Comparison of ENCODE assay signal across 21 cellular contexts in the genomic region with DNA sequence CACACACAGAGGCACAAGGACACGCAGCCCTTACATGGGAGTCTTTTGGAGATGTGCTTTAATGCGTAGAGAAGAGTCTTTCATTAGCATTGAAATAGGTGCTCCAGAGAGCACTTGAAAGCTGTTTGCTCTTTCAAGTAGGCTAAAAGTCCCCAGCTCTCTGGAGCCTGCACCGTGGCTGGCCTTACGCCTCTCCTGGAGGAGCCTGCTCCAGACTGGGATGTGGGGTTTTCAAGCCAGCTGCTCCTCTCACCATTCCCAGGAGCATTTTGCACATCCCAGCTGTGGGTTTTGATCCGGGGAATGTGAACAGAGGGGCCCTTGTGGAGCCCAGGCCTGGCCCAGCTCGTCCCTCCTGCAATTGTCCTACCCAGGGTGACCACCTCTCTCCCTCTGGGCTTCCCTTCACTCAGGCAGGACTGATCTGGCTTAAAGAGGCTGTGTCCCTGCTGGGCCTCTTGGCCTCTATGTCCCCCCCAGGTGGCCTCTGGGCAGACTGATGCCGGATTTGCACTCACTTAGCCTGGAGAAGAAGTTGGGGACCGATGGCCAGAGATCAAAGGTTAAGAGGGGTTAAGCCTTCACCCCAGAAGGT. TPM values are rescaled to one million over a fixed set of nuclear protein-coding genes. Genes with fewer than 3 reads are reported as not detected.
DNase-seq lines count a peak whose midpoint lies in the region; FAIRE-seq and TF ChIP-seq lines count a peak whose summit lies in the region.
"Had no signal": no experiment of that assay in that cellular context is flagged by ENCODE, and none has a peak within 500 bp of the region (broad histone marks: within the 10 kb centered on the region; RNA-seq: fewer than 3 reads in every experiment).

No MANE protein-coding gene starts in this region.

- H3K27me3 ChIP-seq in H1 (replicated peaks in 1 of 4; ENCODE audit: control insufficient read depth in 3 of 4, extremely low read depth in 1 of 4, insufficient read depth in 3 of 4, low read length in 3 of 4): peaks cover 50 to 97% (median 91%) of the 10 kb centered on the region in 4 experiments
- no peaks in the 10 kb centered on the region for H3K27me3 ChIP-seq in HAP-1 (ENCODE audit: low read depth)
- H3K27me3 ChIP-seq in dorsolateral prefrontal cortex: peaks cover 0 to 13% (median 0%) of the 10 kb centered on the region in 45 donors

- H2BK15ac ChIP-seq in H1 (ENCODE audit: low read length): no peak overlapping the region

- H3K27ac ChIP-seq in H1 (ENCODE audit: low read depth, low read length): no peak overlapping the region
- H3K27ac ChIP-seq in dorsolateral prefrontal cortex: no peak overlapping the region
- H3K27ac ChIP-seq: 22Rv1, uterus had no signal

- FAIRE-seq in H1 (lab: Jason Lieb, UNC): no peak

- no peak overlapping the region for H3K56ac ChIP-seq in H1 (replicated peaks; ENCODE audit: insufficient read length, low read depth, low read length)

- H3K36me3 ChIP-seq in H1 (ENCODE audit: control insufficient read depth in 2 of 4, insufficient read depth in 4 of 4, low read length in 3 of 4) (no peaks in the 10 kb centered on the region), HAP-1 (replicated peaks) (no peaks in the 10 kb centered on the region)
- H3K36me3 ChIP-seq: uterus had no signal

- H3K79me1 ChIP-seq in H1 (ENCODE audit: low read depth, low read length): no peaks in the 10 kb centered on the region

- 0 out of 2 replicates have a peak overlapping the region, but pooled peaks have one; percentile 39 for H3K18ac ChIP-seq in H1 (ENCODE audit: extremely low read depth, low read length)

- WGBS in H1 (ENCODE audit: extremely low coverage in 1 of 2, insufficient coverage in 1 of 2, insufficient read length in 1 of 2, insufficient replicate concordance in 2 of 2, low coverage in 1 of 2, low lambda C conversion rate in 2 of 2, missing lambda C conversion rate in 1 of 2), 2 experiments: 50% methylated on average over 8 of the region's 8 CpGs; no CpG with 5 or more reads in 1 of the 2 experiments

- no peak overlapping the region for H3K14ac ChIP-seq in H1 (ENCODE audit: insufficient read length)

- no peak overlapping the region for H2BK5ac ChIP-seq in H1 (ENCODE audit: low read depth, low read length)

- H3K4me1 ChIP-seq in H1 (replicated peaks in 1 of 4; ENCODE audit: control insufficient read depth in 3 of 4, insufficient read depth in 4 of 4, low read length in 3 of 4) (peaks cover 0 to 20% (median 13%) of the 10 kb centered on the region in 4 experiments; a peak in 6 of 7 replicates), HAP-1 (peaks cover 4% of the 10 kb centered on the region)

- intact Hi-C loops in dorsolateral prefrontal cortex (cut with DNase I): no loop called here

- CTCF ChIA-PET in H1 (lab: Charles Lee; ENCODE audit: partially characterized antibody): interaction anchor here (0.8 to 2.4 kb wide), 5 partner anchors 18 to 70 kb away, joined by 3 to 18 read pairs (median 5); no protein-coding TSS in a partner anchor

- H3K4me2 ChIP-seq in H1 (ENCODE audit: insufficient read depth in 1 of 2, low read depth in 2 of 2, low read length in 2 of 2): peak overlapping the region in 1 of 2 experiments; percentile 3; a peak in 1 of 4 replicates

- H3K9me3 ChIP-seq in H1 (ENCODE audit: insufficient read depth in 2 of 2, low read depth in 1 of 2, low read length in 1 of 2) (no peaks in the 10 kb centered on the region), HAP-1 (no peaks in the 10 kb centered on the region)
- H3K9me3 ChIP-seq: uterus had no signal

- no peak for TF ChIP-seq POLR2A in H1 (IDR thresholded peaks at IDR 0.05; ENCODE audit: control extremely low read depth in 1 of 2, low read depth in 2 of 2, low read length in 2 of 2)

- H4K8ac ChIP-seq in H1 (ENCODE audit: extremely low read depth, insufficient read depth, low read length): no peak overlapping the region

- H4K5ac ChIP-seq in H1 (ENCODE audit: insufficient read length, low read depth, low read length): no peak overlapping the region

- peaks cover 8 to 27% of the 10 kb centered on the region in 2 experiments for H4K20me1 ChIP-seq in H1 (replicated peaks in 1 of 2; ENCODE audit: control insufficient read depth in 1 of 2, insufficient read depth in 2 of 2, low read length in 2 of 2)

- no peak overlapping the region for H2AK5ac ChIP-seq in H1 (ENCODE audit: low read depth, low read length)

- in situ Hi-C loops in HAP-1 (cut with MboI; ENCODE audit: low sequenced_read_pairs): no loop called here

- peaks cover 13% of the 10 kb centered on the region; the same call in 1 of the 2 replicates for H3K23me2 ChIP-seq in H1 (ENCODE audit: low read depth, low read length)

- TF ChIP-seq EP300 in H1 (IDR thresholded peaks at IDR 0.05; ENCODE audit: borderline replicate concordance in 1 of 2, low read depth in 2 of 2, low read length in 2 of 2): no peak

- no peaks in the 10 kb centered on the region for H3K79me2 ChIP-seq in H1 (ENCODE audit: control insufficient read depth in 1 of 2, insufficient read depth in 2 of 2, low read length in 2 of 2)

- TF ChIP-seq CTCF in H1 (IDR thresholded peaks at IDR 0.05; ENCODE audit: control extremely low read depth in 1 of 3, insufficient read depth in 1 of 3, low read depth in 1 of 3, low read length in 3 of 3) (no peak), dorsolateral prefrontal cortex (IDR thresholded peaks at IDR 0.05 in 54 of 56, conservative IDR thresholded peaks at IDR 0.05 in 2 of 56; ENCODE audit: low read depth in 1 of 56, partially characterized antibody in 56 of 56) (no peak)

- H3K4ac ChIP-seq in H1 (replicated peaks; ENCODE audit: insufficient read length, low read depth, low read length): no peak overlapping the region

- no peak overlapping the region for H3K4me3 ChIP-seq in H1 (ENCODE audit: extremely low read depth in 1 of 4, insufficient read depth in 2 of 4, low read depth in 3 of 4, low read length in 4 of 4)
- no peak overlapping the region for H3K4me3 ChIP-seq in HAP-1
- H3K4me3 ChIP-seq in dorsolateral prefrontal cortex: no peak overlapping the region
- H3K4me3 ChIP-seq: uterus had no signal

- no peak overlapping the region for H2BK20ac ChIP-seq in H1 (ENCODE audit: low read length)

- POLR2A ChIA-PET in H1 (lab: Charles Lee; ENCODE audit: partially characterized antibody): no interaction called here

- TF ChIP-seq RAD21 in H1 (IDR thresholded peaks at IDR 0.05 in 1 of 2, conservative IDR thresholded peaks at IDR 0.05 in 1 of 2; ENCODE audit: low read depth in 2 of 2, low read length in 2 of 2): no peak

- no peak overlapping the region for H3K23ac ChIP-seq in H1 (ENCODE audit: insufficient read length)

- H2BK120ac ChIP-seq in H1 (replicated peaks; ENCODE audit: low read depth, low read length): no peak overlapping the region

- H2BK12ac ChIP-seq in H1 (ENCODE audit: low read depth, low read length): no peak overlapping the region

- no peak overlapping the region for H3K9ac ChIP-seq in H1 (replicated peaks in 1 of 4; ENCODE audit: extremely low read depth in 1 of 4, low read depth in 3 of 4, low read length in 3 of 4)

- peak; percentile 59 for DNase-seq in DMS 273 (lab: John Stamatoyannopoulos, UW; ENCODE audit: unreplicated experiment)
- no peak for DNase-seq in DMS 273 treated with DMSO at 0.1 percent for 48 hours (lab: John Stamatoyannopoulos, UW)
- peak; percentile 91 for DNase-seq in NCI-H1092 (lab: John Stamatoyannopoulos, UW)
- DNase-seq in NCI-H2196 treated with DMSO at 0.1 percent for 48 hours (lab: John Stamatoyannopoulos, UW; ENCODE audit: unreplicated experiment): peak; percentile 27
- DNase-seq in H1 (ENCODE audit: low read depth in 1 of 2, low spot score in 2 of 2): no peak
- no peak for DNase-seq in HAP-1 (ENCODE audit: low spot score in 2 of 2)
- DNase-seq in dorsolateral prefrontal cortex: no peak
- no peak for DNase-seq in glomerular visceral epithelial cell (ENCODE audit: extremely low spot score)
- DNase-seq: AML-193; effector memory CD8-positive, alpha-beta T cell; left cardiac atrium; naive thymus-derived CD8-positive, alpha-beta T cell; NCI-H1694 treated with DMSO at 0.1 percent for 48 hours; stimulated activated CD8-positive, alpha-beta memory T cell treated with anti-CD3 and anti-CD28 coated beads, Interleukin-4, amount 100 ng/mL, for 48 hours; T-helper 9 cell; uterus had no signal

- H2AFZ ChIP-seq in H1 (ENCODE audit: low read length): no peak overlapping the region

- H4K91ac ChIP-seq in H1 (replicated peaks; ENCODE audit: insufficient read length, low read length): no peak overlapping the region

RNA-seq across cellular contexts. Expression of gene TIFAB, which starts 32.5 kb away (rescaled TPM):
- total RNA-seq in H1 (2021; fragmentation: NEBNext Ultra II Directional; extraction: Animal tissue kit (Norgen Biotek cat#: 25700)): not detected in 2 replicates
- polyA plus RNA-seq in H1 (2011; rRNA removed): not detected in 2 replicates
- polyA plus RNA-seq in H1 (2011; cell fraction: cytosol; rRNA removed): not detected
- not detected for polyA plus RNA-seq in H1 (2011; cell fraction: nucleus; rRNA removed)
- polyA plus RNA-seq in H1 (2012, experiment 1 of 2): not detected in 4 replicates
- polyA plus RNA-seq in H1 (2012, experiment 2 of 2): not detected
- polyA plus RNA-seq in H1 (2013, experiment 1 of 2): not detected
- polyA plus RNA-seq in H1 (2013, experiment 2 of 2): not detected
- not detected in 2 replicates for polyA minus RNA-seq in H1 (2011; rRNA and poly(A)+ RNA removed)
- polyA minus RNA-seq in H1 (2011; cell fraction: cytosol; rRNA and poly(A)+ RNA removed): not detected
- polyA minus RNA-seq in H1 (2011; cell fraction: nucleus; rRNA and poly(A)+ RNA removed): not detected
- under 1 TPM in 17 of 120 experiments, not detected in 103; 0.08 to 0.23 (median 0.12) TPM for total RNA-seq in dorsolateral prefrontal cortex
- total RNA-seq: glomerular endothelial cell; left cardiac atrium; naive thymus-derived CD8-positive, alpha-beta T cell; osteocyte; RPMI7951 had no signal
- polyA plus RNA-seq: naive thymus-derived CD8-positive, alpha-beta T cell had no signal

RNA-seq across cellular contexts. Expression of gene DCANP1, which starts 37.5 kb away (rescaled TPM):
- total RNA-seq in H1 (2021; fragmentation: NEBNext Ultra II Directional; extraction: Animal tissue kit (Norgen Biotek cat#: 25700)): not detected in 2 replicates
- not detected in 2 replicates for polyA plus RNA-seq in H1 (2011; rRNA removed)
- not detected for polyA plus RNA-seq in H1 (2011; cell fraction: cytosol; rRNA removed)
- not detected for polyA plus RNA-seq in H1 (2011; cell fraction: nucleus; rRNA removed)
- polyA plus RNA-seq in H1 (2012, experiment 1 of 2): not detected in 4 replicates
- polyA plus RNA-seq in H1 (2012, experiment 2 of 2): not detected
- polyA plus RNA-seq in H1 (2013, experiment 1 of 2): not detected
- polyA plus RNA-seq in H1 (2013, experiment 2 of 2): not detected
- polyA minus RNA-seq in H1 (2011; rRNA and poly(A)+ RNA removed): not detected in 2 replicates
- not detected for polyA minus RNA-seq in H1 (2011; cell fraction: cytosol; rRNA and poly(A)+ RNA removed)
- not detected for polyA minus RNA-seq in H1 (2011; cell fraction: nucleus; rRNA and poly(A)+ RNA removed)
- under 1 TPM in 7 of 120 experiments, not detected in 113; 0.13 to 0.20 (median 0.15) TPM for total RNA-seq in dorsolateral prefrontal cortex
- total RNA-seq: glomerular endothelial cell; left cardiac atrium; naive thymus-derived CD8-positive, alpha-beta T cell; osteocyte; RPMI7951; uterus had no signal
- polyA plus RNA-seq: naive thymus-derived CD8-positive, alpha-beta T cell had no signal

RNA-seq across cellular contexts. Expression of gene NEUROG1, which starts 51.1 kb away (rescaled TPM):
- total RNA-seq in H1 (2021; fragmentation: NEBNext Ultra II Directional; extraction: Animal tissue kit (Norgen Biotek cat#: 25700)): not detected in 2 replicates
- polyA plus RNA-seq in H1 (2011; rRNA removed): not detected in 2 replicates
- polyA plus RNA-seq in H1 (2011; cell fraction: cytosol; rRNA removed): not detected
- 0.06 TPM for polyA plus RNA-seq in H1 (2011; cell fraction: nucleus; rRNA removed)
- polyA plus RNA-seq in H1 (2012, experiment 1 of 2): not detected in 4 replicates
- polyA plus RNA-seq in H1 (2012, experiment 2 of 2): not detected
- 0.02 TPM for polyA plus RNA-seq in H1 (2013, experiment 1 of 2)
- polyA plus RNA-seq in H1 (2013, experiment 2 of 2): not detected
- polyA minus RNA-seq in H1 (2011; rRNA and poly(A)+ RNA removed): 0.09 TPM in 1 of 2 replicates, not detected in the other
- polyA minus RNA-seq in H1 (2011; cell fraction: cytosol; rRNA and poly(A)+ RNA removed): not detected
- polyA minus RNA-seq in H1 (2011; cell fraction: nucleus; rRNA and poly(A)+ RNA removed): not detected
- total RNA-seq in dorsolateral prefrontal cortex: not detected
- total RNA-seq: glomerular endothelial cell; left cardiac atrium; naive thymus-derived CD8-positive, alpha-beta T cell; osteocyte; RPMI7951; subcutaneous adipose tissue; uterus had no signal
- polyA plus RNA-seq: naive thymus-derived CD8-positive, alpha-beta T cell had no signal

Comparison
In these comparisons a context has a peak if more than half of its experiments do, and no peak if none do; other contexts are left out.
1. DNase-seq: peak in DMS 273 (single experiment), NCI-H1092 (single experiment) and NCI-H2196 treated with DMSO at 0.1 percent for 48 hours (single experiment); none in DMS 273 treated with DMSO at 0.1 percent for 48 hours (single experiment), H1 (0 of 2), HAP-1 (0 of 2), dorsolateral prefrontal cortex (0 of 10) and glomerular visceral epithelial cell (single experiment).